ENCODE assay signal across 1 cellular context in the genomic region with DNA sequence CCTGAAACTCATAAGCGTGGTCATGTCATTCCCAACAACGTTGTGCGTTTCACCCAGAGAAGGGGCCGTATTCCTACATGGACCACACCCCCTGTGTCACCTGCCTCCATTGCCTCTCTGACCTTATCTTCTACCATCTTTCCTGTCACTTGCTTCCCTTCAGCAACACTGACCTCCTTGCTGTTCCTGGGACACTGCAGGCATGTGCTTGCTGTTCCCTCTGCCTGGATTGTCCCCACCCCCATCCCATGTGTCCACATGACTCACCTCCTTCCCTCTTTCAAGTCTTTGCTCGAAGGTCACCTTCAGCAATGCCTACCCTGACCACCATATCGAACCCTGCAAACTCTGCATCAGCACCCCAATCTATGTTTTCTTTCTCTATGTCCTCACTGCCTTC.
TF ChIP-seq lines count a peak whose summit lies in the region.

No MANE protein-coding gene starts in this region.

TF ChIP-seq in K562, 482 proteins besides CTCF, POLR2A, EP300 and RAD21 (continued from another document):
- TF ChIP-seq, protein P1, sequence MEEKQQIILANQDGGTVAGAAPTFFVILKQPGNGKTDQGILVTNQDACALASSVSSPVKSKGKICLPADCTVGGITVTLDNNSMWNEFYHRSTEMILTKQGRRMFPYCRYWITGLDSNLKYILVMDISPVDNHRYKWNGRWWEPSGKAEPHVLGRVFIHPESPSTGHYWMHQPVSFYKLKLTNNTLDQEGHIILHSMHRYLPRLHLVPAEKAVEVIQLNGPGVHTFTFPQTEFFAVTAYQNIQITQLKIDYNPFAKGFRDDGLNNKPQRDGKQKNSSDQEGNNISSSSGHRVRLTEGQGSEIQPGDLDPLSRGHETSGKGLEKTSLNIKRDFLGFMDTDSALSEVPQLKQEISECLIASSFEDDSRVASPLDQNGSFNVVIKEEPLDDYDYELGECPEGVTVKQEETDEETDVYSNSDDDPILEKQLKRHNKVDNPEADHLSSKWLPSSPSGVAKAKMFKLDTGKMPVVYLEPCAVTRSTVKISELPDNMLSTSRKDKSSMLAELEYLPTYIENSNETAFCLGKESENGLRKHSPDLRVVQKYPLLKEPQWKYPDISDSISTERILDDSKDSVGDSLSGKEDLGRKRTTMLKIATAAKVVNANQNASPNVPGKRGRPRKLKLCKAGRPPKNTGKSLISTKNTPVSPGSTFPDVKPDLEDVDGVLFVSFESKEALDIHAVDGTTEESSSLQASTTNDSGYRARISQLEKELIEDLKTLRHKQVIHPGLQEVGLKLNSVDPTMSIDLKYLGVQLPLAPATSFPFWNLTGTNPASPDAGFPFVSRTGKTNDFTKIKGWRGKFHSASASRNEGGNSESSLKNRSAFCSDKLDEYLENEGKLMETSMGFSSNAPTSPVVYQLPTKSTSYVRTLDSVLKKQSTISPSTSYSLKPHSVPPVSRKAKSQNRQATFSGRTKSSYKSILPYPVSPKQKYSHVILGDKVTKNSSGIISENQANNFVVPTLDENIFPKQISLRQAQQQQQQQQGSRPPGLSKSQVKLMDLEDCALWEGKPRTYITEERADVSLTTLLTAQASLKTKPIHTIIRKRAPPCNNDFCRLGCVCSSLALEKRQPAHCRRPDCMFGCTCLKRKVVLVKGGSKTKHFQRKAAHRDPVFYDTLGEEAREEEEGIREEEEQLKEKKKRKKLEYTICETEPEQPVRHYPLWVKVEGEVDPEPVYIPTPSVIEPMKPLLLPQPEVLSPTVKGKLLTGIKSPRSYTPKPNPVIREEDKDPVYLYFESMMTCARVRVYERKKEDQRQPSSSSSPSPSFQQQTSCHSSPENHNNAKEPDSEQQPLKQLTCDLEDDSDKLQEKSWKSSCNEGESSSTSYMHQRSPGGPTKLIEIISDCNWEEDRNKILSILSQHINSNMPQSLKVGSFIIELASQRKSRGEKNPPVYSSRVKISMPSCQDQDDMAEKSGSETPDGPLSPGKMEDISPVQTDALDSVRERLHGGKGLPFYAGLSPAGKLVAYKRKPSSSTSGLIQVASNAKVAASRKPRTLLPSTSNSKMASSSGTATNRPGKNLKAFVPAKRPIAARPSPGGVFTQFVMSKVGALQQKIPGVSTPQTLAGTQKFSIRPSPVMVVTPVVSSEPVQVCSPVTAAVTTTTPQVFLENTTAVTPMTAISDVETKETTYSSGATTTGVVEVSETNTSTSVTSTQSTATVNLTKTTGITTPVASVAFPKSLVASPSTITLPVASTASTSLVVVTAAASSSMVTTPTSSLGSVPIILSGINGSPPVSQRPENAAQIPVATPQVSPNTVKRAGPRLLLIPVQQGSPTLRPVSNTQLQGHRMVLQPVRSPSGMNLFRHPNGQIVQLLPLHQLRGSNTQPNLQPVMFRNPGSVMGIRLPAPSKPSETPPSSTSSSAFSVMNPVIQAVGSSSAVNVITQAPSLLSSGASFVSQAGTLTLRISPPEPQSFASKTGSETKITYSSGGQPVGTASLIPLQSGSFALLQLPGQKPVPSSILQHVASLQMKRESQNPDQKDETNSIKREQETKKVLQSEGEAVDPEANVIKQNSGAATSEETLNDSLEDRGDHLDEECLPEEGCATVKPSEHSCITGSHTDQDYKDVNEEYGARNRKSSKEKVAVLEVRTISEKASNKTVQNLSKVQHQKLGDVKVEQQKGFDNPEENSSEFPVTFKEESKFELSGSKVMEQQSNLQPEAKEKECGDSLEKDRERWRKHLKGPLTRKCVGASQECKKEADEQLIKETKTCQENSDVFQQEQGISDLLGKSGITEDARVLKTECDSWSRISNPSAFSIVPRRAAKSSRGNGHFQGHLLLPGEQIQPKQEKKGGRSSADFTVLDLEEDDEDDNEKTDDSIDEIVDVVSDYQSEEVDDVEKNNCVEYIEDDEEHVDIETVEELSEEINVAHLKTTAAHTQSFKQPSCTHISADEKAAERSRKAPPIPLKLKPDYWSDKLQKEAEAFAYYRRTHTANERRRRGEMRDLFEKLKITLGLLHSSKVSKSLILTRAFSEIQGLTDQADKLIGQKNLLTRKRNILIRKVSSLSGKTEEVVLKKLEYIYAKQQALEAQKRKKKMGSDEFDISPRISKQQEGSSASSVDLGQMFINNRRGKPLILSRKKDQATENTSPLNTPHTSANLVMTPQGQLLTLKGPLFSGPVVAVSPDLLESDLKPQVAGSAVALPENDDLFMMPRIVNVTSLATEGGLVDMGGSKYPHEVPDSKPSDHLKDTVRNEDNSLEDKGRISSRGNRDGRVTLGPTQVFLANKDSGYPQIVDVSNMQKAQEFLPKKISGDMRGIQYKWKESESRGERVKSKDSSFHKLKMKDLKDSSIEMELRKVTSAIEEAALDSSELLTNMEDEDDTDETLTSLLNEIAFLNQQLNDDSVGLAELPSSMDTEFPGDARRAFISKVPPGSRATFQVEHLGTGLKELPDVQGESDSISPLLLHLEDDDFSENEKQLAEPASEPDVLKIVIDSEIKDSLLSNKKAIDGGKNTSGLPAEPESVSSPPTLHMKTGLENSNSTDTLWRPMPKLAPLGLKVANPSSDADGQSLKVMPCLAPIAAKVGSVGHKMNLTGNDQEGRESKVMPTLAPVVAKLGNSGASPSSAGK (IDR thresholded peaks at IDR 0.05), result peak; percentile 39; the same call in 1 of the 2 replicates
- TF ChIP-seq FOSL1 (tag; conservative IDR thresholded peaks at IDR 0.05) (peak; percentile 57; the same call in 1 of the 2 replicates), ZC3H8 (IDR thresholded peaks at IDR 0.05) (no peak), ZKSCAN3 (CRISPR knock-in tag; IDR thresholded peaks at IDR 0.05) (no peak), L3MBTL2 (IDR thresholded peaks at IDR 0.05) (peak; percentile 42; the same call in 1 of the 2 replicates), ESRRA (IDR thresholded peaks at IDR 0.05; ENCODE audit: borderline replicate concordance, low read depth) (peak; percentile 72)
